Comparison of ENCODE assay signal across 10 cellular contexts in genomic region chr14:60736494-60736893, GRCh38. TPM values are rescaled to one million over a fixed set of nuclear protein-coding genes. Genes with fewer than 3 reads are reported as not detected.
DNase-seq lines count a peak whose midpoint lies in the region; ATAC-seq, FAIRE-seq and TF ChIP-seq lines count a peak whose summit lies in the region.
"Had no signal": no experiment of that assay in that cellular context is flagged by ENCODE, and none has a peak within 500 bp of the region (broad histone marks: within the 10 kb centered on the region; RNA-seq: fewer than 3 reads in every experiment).

No MANE protein-coding gene starts in this region.

- no peak for TF ChIP-seq POLR2A in GM12891 (IDR thresholded peaks at IDR 0.05; ENCODE audit: low read depth, low read length)

- no peak overlapping the region for H4K91ac ChIP-seq in mesenchymal stem cell (ENCODE audit: low read length)

- H3K4me3 ChIP-seq in AG09309 (ENCODE audit: control insufficient read depth, low read depth, low read length) (no peak overlapping the region), HFF-Myc (replicated peaks; ENCODE audit: low read depth, low read length) (peak overlapping the region; percentile 96), astrocyte of the cerebellum (ENCODE audit: low read depth, low read length) (peak overlapping the region; percentile 79), mesenchymal stem cell (ENCODE audit: insufficient read depth in 1 of 2, low read depth in 1 of 2, low read length in 2 of 2) (peak overlapping the region in 1 of 2 experiments; percentile 93)

- WGBS in mesenchymal stem cell, result 56% methylated on average over 2 of the region's 4 CpGs

- intact Hi-C loops in activated CD4-positive, alpha-beta T cell treated with anti-CD3 and anti-CD28 coated beads, Interleukin-2, amount 10 ng/mL, durations not matched to agents 24 days and 14 days (cut with micrococcal nuclease), result no loop called here

- no peaks in the 10 kb centered on the region for H3K9me3 Mint-ChIP-seq in activated T-helper 17 cell treated with anti-CD3 and anti-CD28 coated beads, Interleukin-2, amount 50 U/mL, for 72 hours
- no peaks in the 10 kb centered on the region for H3K9me3 Mint-ChIP-seq in activated CD4-positive, alpha-beta T cell treated with anti-CD3 and anti-CD28 coated beads, Interleukin-2, amount 10 ng/mL, durations not matched to agents 24 days and 14 days
- H3K9me3 Mint-ChIP-seq: activated T-cell treated with anti-CD3 and anti-CD28 coated beads, Interleukin-2, amount 50 U/mL, for 72 hours had no signal

- H3K27me3 Mint-ChIP-seq in activated T-helper 17 cell treated with anti-CD3 and anti-CD28 coated beads, Interleukin-2, amount 50 U/mL, for 72 hours, result no peaks in the 10 kb centered on the region
- H3K27me3 Mint-ChIP-seq in activated CD4-positive, alpha-beta T cell treated with anti-CD3 and anti-CD28 coated beads, Interleukin-2, amount 10 ng/mL, durations not matched to agents 24 days and 14 days, result peaks cover 20% of the 10 kb centered on the region

- H3K4me1 ChIP-seq in mesenchymal stem cell (ENCODE audit: control insufficient read depth, insufficient read depth, low read depth, low read length), result no peaks in the 10 kb centered on the region

- no peak overlapping the region for H3K4me3 Mint-ChIP-seq in activated T-helper 17 cell treated with anti-CD3 and anti-CD28 coated beads, Interleukin-2, amount 50 U/mL, for 72 hours
- no peak overlapping the region for H3K4me3 Mint-ChIP-seq in activated CD4-positive, alpha-beta T cell treated with anti-CD3 and anti-CD28 coated beads, Interleukin-2, amount 10 ng/mL, durations not matched to agents 24 days and 14 days

- no peak overlapping the region for H3K4me2 ChIP-seq in mesenchymal stem cell (ENCODE audit: low read length, poor library complexity, severe bottlenecking)

- no peak overlapping the region for H3K4ac ChIP-seq in mesenchymal stem cell (ENCODE audit: low read depth in 1 of 2, low read length in 2 of 2)

- H3K4me1 Mint-ChIP-seq in activated T-helper 17 cell treated with anti-CD3 and anti-CD28 coated beads, Interleukin-2, amount 50 U/mL, for 72 hours, result peaks cover 9% of the 10 kb centered on the region
- peaks cover 16% of the 10 kb centered on the region for H3K4me1 Mint-ChIP-seq in activated CD4-positive, alpha-beta T cell treated with anti-CD3 and anti-CD28 coated beads, Interleukin-2, amount 10 ng/mL, durations not matched to agents 24 days and 14 days

- no peak overlapping the region for H2BK15ac ChIP-seq in mesenchymal stem cell (ENCODE audit: low read depth, poor library complexity, severe bottlenecking)

- H2BK12ac ChIP-seq in mesenchymal stem cell (ENCODE audit: low read length in 2 of 2), result no peak overlapping the region

- in situ Hi-C loops in astrocyte of the cerebellum (cut with HindIII; ENCODE audit: low sequenced_read_pairs), result no loop called here

- no peak overlapping the region for H2AFZ ChIP-seq in mesenchymal stem cell (ENCODE audit: low read depth, low read length)

- H3K9me3 ChIP-seq in mesenchymal stem cell (ENCODE audit: control insufficient read depth, low read length), result no peaks in the 10 kb centered on the region

- DNase-seq in AG09309 (ENCODE audit: low read depth), result peak; percentile 49
- DNase-seq in HFF-Myc (ENCODE audit: extremely low read depth, low read depth), result no peak
- peak; percentile 42 for DNase-seq in astrocyte of the cerebellum (ENCODE audit: low read depth)
- DNase-seq in mesenchymal stem cell, result peak; percentile 44
- DNase-seq in GM12891 (ENCODE audit: insufficient read length, low spot score), result no peak
- DNase-seq in D341Med (ENCODE audit: low spot score), result no peak
- DNase-seq in activated CD4-positive, alpha-beta T cell treated with anti-CD3 and anti-CD28 coated beads, Interleukin-2, amount 10 ng/mL, durations not matched to agents 24 days and 14 days, result no peak
- DNase-seq: activated T-cell treated with anti-CD3 and anti-CD28 coated beads, Interleukin-2, amount 50 U/mL, for 72 hours; islet precursor cell had no signal

- ATAC-seq in activated T-helper 17 cell treated with anti-CD3 and anti-CD28 coated beads, Interleukin-2, amount 50 U/mL, for 72 hours (replicated peaks), result no peak
- ATAC-seq: activated T-cell treated with anti-CD3 and anti-CD28 coated beads, Interleukin-2, amount 50 U/mL, for 72 hours had no signal

- peaks cover 5% of the 10 kb centered on the region for H3K36me3 Mint-ChIP-seq in activated T-helper 17 cell treated with anti-CD3 and anti-CD28 coated beads, Interleukin-2, amount 50 U/mL, for 72 hours (ENCODE audit: low read depth)
- peaks cover 3% of the 10 kb centered on the region for H3K36me3 Mint-ChIP-seq in activated CD4-positive, alpha-beta T cell treated with anti-CD3 and anti-CD28 coated beads, Interleukin-2, amount 10 ng/mL, durations not matched to agents 24 days and 14 days (ENCODE audit: low read depth)

- no peaks in the 10 kb centered on the region for H3K36me3 ChIP-seq in mesenchymal stem cell (ENCODE audit: control insufficient read depth in 1 of 2, insufficient read depth in 2 of 2, low read depth in 1 of 2, low read length in 2 of 2)

- H3K14ac ChIP-seq in mesenchymal stem cell (ENCODE audit: low read length in 2 of 2), result no peak overlapping the region

- H2BK5ac ChIP-seq in mesenchymal stem cell (ENCODE audit: low read depth, low read length, poor library complexity, severe bottlenecking), result no peak overlapping the region

- H3K23ac ChIP-seq in mesenchymal stem cell (ENCODE audit: low read length in 2 of 2), result no peak overlapping the region

- no peak overlapping the region for H2BK120ac ChIP-seq in mesenchymal stem cell (ENCODE audit: low read depth, low read length)

- FAIRE-seq in GM12891 (lab: Jason Lieb, UNC), result no peak

- H3K27ac Mint-ChIP-seq in activated T-helper 17 cell treated with anti-CD3 and anti-CD28 coated beads, Interleukin-2, amount 50 U/mL, for 72 hours, result no peak overlapping the region
- no peak overlapping the region for H3K27ac Mint-ChIP-seq in activated CD4-positive, alpha-beta T cell treated with anti-CD3 and anti-CD28 coated beads, Interleukin-2, amount 10 ng/mL, durations not matched to agents 24 days and 14 days
- H3K27ac Mint-ChIP-seq: activated T-cell treated with anti-CD3 and anti-CD28 coated beads, Interleukin-2, amount 50 U/mL, for 72 hours had no signal

- peak overlapping the region; percentile 93 for H3K9ac ChIP-seq in mesenchymal stem cell (ENCODE audit: low read length)

- no peak overlapping the region for H4K8ac ChIP-seq in mesenchymal stem cell (ENCODE audit: low read length)

- H3K27ac ChIP-seq in mesenchymal stem cell (ENCODE audit: low read length, poor library complexity, severe bottlenecking), result no peak overlapping the region

- H3K27me3 ChIP-seq in mesenchymal stem cell (ENCODE audit: control insufficient read depth in 1 of 2, insufficient read depth in 1 of 2, low read length in 2 of 2), result peaks cover 0 to 6% of the 10 kb centered on the region in 2 experiments

- no peak for TF ChIP-seq CTCF in AG09309 (IDR thresholded peaks at IDR 0.05; ENCODE audit: control insufficient read depth, insufficient read depth, low read depth, low read length, missing control alignments)
- no peak for TF ChIP-seq CTCF in HFF-Myc (IDR thresholded peaks at IDR 0.05; ENCODE audit: low read depth, low read length, missing control alignments)
- TF ChIP-seq CTCF in astrocyte of the cerebellum (IDR thresholded peaks at IDR 0.05; ENCODE audit: low read depth, low read length, missing control alignments), result no peak

- H3K79me1 ChIP-seq in mesenchymal stem cell (replicated peaks; ENCODE audit: low read length, poor library complexity, severe bottlenecking), result no peaks in the 10 kb centered on the region

- H2AK5ac ChIP-seq in mesenchymal stem cell (ENCODE audit: low read length, severe bottlenecking), result no peak overlapping the region

- no peak overlapping the region for H3K18ac ChIP-seq in mesenchymal stem cell (ENCODE audit: low read depth in 1 of 2, low read length in 2 of 2)

TF ChIP-seq in GM12891, 5 proteins besides CTCF, POLR2A, EP300 and RAD21:
- TF ChIP-seq SPI1 (IDR thresholded peaks at IDR 0.05; ENCODE audit: low read depth, low read length), result no peak
- no peak for TF ChIP-seq POU2F2 (IDR thresholded peaks at IDR 0.05; ENCODE audit: low read depth, low read length)

RNA-seq across cellular contexts. Expression of gene MNAT1, which starts 1.9 kb away (rescaled TPM):
- 28.9 TPM for polyA plus RNA-seq in mesenchymal stem cell (2013, experiment 1 of 2)
- 26.9 TPM for polyA plus RNA-seq in mesenchymal stem cell (2013, experiment 2 of 2)
- 10 to 100 TPM; 13.4 to 29.9 TPM for total RNA-seq in activated T-helper 17 cell treated with anti-CD3 and anti-CD28 coated beads, Interleukin-2, amount 50 U/mL, for 72 hours
- 31.9 TPM for polyA plus RNA-seq in GM12891 (2012; ENCODE audit: low read depth, missing spikeins)
- 42.6 and 45.0 TPM in 2 replicates for total RNA-seq in activated CD4-positive, alpha-beta T cell treated with anti-CD3 and anti-CD28 coated beads, Interleukin-2, amount 10 ng/mL, durations not matched to agents 24 days and 14 days

RNA-seq across cellular contexts. Expression of gene SIX4, which starts 12.3 kb away (rescaled TPM):
- 2.7 TPM for polyA plus RNA-seq in mesenchymal stem cell (2013, experiment 1 of 2)
- 2.9 TPM for polyA plus RNA-seq in mesenchymal stem cell (2013, experiment 2 of 2)
- under 1 TPM in 1 of 2 donors, not detected in 1; 0.54 TPM for total RNA-seq in activated T-helper 17 cell treated with anti-CD3 and anti-CD28 coated beads, Interleukin-2, amount 50 U/mL, for 72 hours
- 0.10 TPM for polyA plus RNA-seq in GM12891 (2012; ENCODE audit: low read depth, missing spikeins)
- total RNA-seq in activated CD4-positive, alpha-beta T cell treated with anti-CD3 and anti-CD28 coated beads, Interleukin-2, amount 10 ng/mL, durations not matched to agents 24 days and 14 days, result 0.23 and 0.52 TPM in 2 replicates

Comparison
In these comparisons a context has a peak if more than half of its experiments do, and no peak if none do; other contexts are left out.
1. DNase-seq: peak in AG09309 (single experiment), astrocyte of the cerebellum (single experiment) and mesenchymal stem cell (single experiment); none in HFF-Myc (single experiment), GM12891 (single experiment), D341Med (single experiment) and activated CD4-positive, alpha-beta T cell treated with anti-CD3 and anti-CD28 coated beads, Interleukin-2, amount 10 ng/mL, durations not matched to agents 24 days and 14 days (single experiment).